Comparison of ENCODE assay signal across 8 cellular contexts in the genomic region with DNA sequence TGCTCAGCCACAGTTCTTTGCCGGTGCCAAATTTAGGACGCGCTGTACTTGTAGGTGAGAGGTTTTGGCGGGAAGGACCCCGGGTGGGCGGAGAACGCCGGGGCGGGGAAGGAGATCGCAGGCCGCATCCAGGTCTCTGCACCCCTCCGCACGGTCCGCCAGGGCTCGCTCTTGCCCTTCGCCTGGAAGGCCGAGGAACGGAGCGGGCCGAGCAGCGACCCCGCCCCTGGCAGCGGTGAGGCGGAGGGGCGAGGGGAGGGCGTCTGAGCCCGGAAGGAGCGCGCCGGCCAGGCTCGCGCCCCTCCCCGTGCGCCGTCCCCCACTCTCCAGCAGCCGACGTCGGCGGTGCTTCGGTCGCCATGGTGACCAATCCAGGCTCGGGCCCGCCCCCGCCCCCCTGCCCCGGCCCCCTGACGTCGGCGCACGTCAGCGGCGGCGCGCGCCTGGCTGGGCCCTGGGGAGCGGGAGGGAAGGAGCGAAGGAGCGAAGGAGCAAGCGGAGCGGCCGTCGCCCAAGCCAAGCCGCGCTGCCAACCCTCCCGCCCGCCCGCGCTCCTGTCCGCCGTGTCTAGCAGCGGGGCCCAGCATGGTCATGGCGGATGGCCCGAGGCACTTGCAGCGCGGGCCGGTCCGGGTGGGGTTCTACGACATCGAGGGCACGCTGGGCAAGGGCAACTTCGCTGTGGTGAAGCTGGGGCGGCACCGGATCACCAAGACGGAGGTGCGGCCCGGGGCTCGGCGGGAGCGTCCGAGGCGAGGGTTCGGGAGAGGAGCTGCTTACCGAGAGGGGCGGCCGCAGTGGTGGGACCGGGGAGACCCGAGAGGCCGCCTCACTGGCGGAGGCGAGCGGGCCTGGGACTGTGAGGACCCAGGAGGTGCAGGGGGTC. TPM values are rescaled to one million over a fixed set of nuclear protein-coding genes. Genes with fewer than 3 reads are reported as not detected.
DNase-seq lines count a peak whose midpoint lies in the region; ATAC-seq, FAIRE-seq and TF ChIP-seq lines count a peak whose summit lies in the region.

A gene (plus strand): TSS at position 471 of the 886 bp plus-strand sequence. CDS start 115 bp downstream, at position 586.

- FAIRE-seq in astrocyte (lab: Jason Lieb, UNC), result no peak

- peak within 1 kb of the TSS; percentile 92 for H3K27ac Mint-ChIP-seq in T-helper 2 cell treated with Interferon-gamma antibody and Interleukin-4, amounts not matched to agents 5 μg/mL and 100 μg/mL, for 36 hours
- peak within 1 kb of the TSS; percentile 85 for H3K27ac Mint-ChIP-seq in astrocyte (ENCODE audit: unreplicated experiment)

- H3K9me3 ChIP-seq in astrocyte (ENCODE audit: insufficient read depth, low read depth, low read length) (no peaks in the 10 kb centered on the region), aorta (ENCODE audit: control insufficient read depth, low read length) (no peaks in the 10 kb centered on the region)

- H3K9me3 Mint-ChIP-seq in T-helper 2 cell treated with Interferon-gamma antibody and Interleukin-4, amounts not matched to agents 5 μg/mL and 100 μg/mL, for 36 hours, result no peaks in the 10 kb centered on the region
- H3K9me3 Mint-ChIP-seq in astrocyte (ENCODE audit: unreplicated experiment), result no peaks in the 10 kb centered on the region

- peak within 1 kb of the TSS; percentile 83 for H2AFZ ChIP-seq in astrocyte (ENCODE audit: low read depth, low read length)

- H3K4me1 Mint-ChIP-seq in T-helper 2 cell treated with Interferon-gamma antibody and Interleukin-4, amounts not matched to agents 5 μg/mL and 100 μg/mL, for 36 hours (ENCODE audit: low read depth), result peaks cover 30% of the 10 kb centered on the region
- peaks cover 1% of the 10 kb centered on the region for H3K4me1 Mint-ChIP-seq in astrocyte (ENCODE audit: low read depth, unreplicated experiment)

- peak within 1 kb of the TSS; percentile 97 for H3K4me2 ChIP-seq in astrocyte (ENCODE audit: low read length)

- DNase-seq in NCI-H1694 (lab: John Stamatoyannopoulos, UW), result peak; percentile 48
- DNase-seq in T-helper 2 cell treated with Interferon-gamma antibody and Interleukin-4, amounts not matched to agents 5 μg/mL and 100 μg/mL, for 36 hours (ENCODE audit: low spot score), result peak; percentile 91
- DNase-seq in astrocyte (ENCODE audit: low read depth), result peak; percentile 83
- DNase-seq in hepatic stellate cell (ENCODE audit: low spot score), result peak; percentile 91
- peak; percentile 77 for DNase-seq in renal cortical epithelial cell (ENCODE audit: low read depth)
- peak; percentile 96 to 97 for DNase-seq in aorta

- H3K4me3 Mint-ChIP-seq in T-helper 2 cell treated with Interferon-gamma antibody and Interleukin-4, amounts not matched to agents 5 μg/mL and 100 μg/mL, for 36 hours, result peak within 1 kb of the TSS; percentile 98
- H3K4me3 Mint-ChIP-seq in astrocyte (ENCODE audit: unreplicated experiment), result peak within 1 kb of the TSS; percentile 94

- H3K27me3 ChIP-seq in astrocyte (ENCODE audit: insufficient read depth, low read length) (no peaks in the 10 kb centered on the region), aorta (ENCODE audit: control insufficient read depth in 1 of 2, insufficient read depth in 2 of 2, low read length in 1 of 2) (no peaks in the 10 kb centered on the region)

- H3K36me3 Mint-ChIP-seq in T-helper 2 cell treated with Interferon-gamma antibody and Interleukin-4, amounts not matched to agents 5 μg/mL and 100 μg/mL, for 36 hours (ENCODE audit: low read depth), result peaks cover 2% of the 10 kb centered on the region
- no peaks in the 10 kb centered on the region for H3K36me3 Mint-ChIP-seq in astrocyte (ENCODE audit: low read depth, unreplicated experiment)

- peak; percentile 54 for TF ChIP-seq CTCF in astrocyte (IDR thresholded peaks at IDR 0.05; ENCODE audit: insufficient read depth, low read depth, low read length)

- WGBS in aorta, 2 donors, result 0% methylated on average over 51 to 100 of the region's 100 CpGs

- H3K27me3 Mint-ChIP-seq in T-helper 2 cell treated with Interferon-gamma antibody and Interleukin-4, amounts not matched to agents 5 μg/mL and 100 μg/mL, for 36 hours (ENCODE audit: low read depth), result no peaks in the 10 kb centered on the region
- H3K27me3 Mint-ChIP-seq in astrocyte (ENCODE audit: low read depth, unreplicated experiment), result no peaks in the 10 kb centered on the region

- H3K4me1 ChIP-seq in astrocyte (ENCODE audit: insufficient read depth, low read length) (peaks cover 17% of the 10 kb centered on the region), aorta (ENCODE audit: control insufficient read depth in 1 of 2, insufficient read depth in 2 of 2, low read length in 2 of 2) (no peaks in the 10 kb centered on the region)

- H3K27ac ChIP-seq in astrocyte (ENCODE audit: low read depth, low read length) (peak within 1 kb of the TSS; percentile 96), aorta (ENCODE audit: low read depth in 1 of 2, low read length in 2 of 2) (peak within 1 kb of the TSS in 1 of 2 donors; percentile 56)

- H4K20me1 ChIP-seq in astrocyte (ENCODE audit: insufficient read depth, low read length), result peaks cover 21% of the 10 kb centered on the region

- peaks cover 48% of the 10 kb centered on the region for H3K79me2 ChIP-seq in astrocyte (ENCODE audit: insufficient read depth, low read length)

- H3K4me3 ChIP-seq in astrocyte (ENCODE audit: insufficient read depth, low read depth, low read length) (peak within 1 kb of the TSS; percentile 68), aorta (ENCODE audit: low read length in 2 of 2) (peak within 1 kb of the TSS; percentile 77 to 89)

- intact Hi-C loops in aorta (cut with DNase I), result loop anchor here (1.0 to 5.0 kb wide), 3 partner anchors 174 to 240 kb away; no protein-coding TSS in a partner anchor

- H3K9ac ChIP-seq in astrocyte (ENCODE audit: low read length), result peak within 1 kb of the TSS; percentile 98

- H3K36me3 ChIP-seq in astrocyte (ENCODE audit: insufficient read depth, low read length), result no peaks in the 10 kb centered on the region
- H3K36me3 ChIP-seq in aorta (ENCODE audit: control insufficient read depth in 1 of 2, insufficient read depth in 2 of 2, low read length in 1 of 2), result no peaks in the 10 kb centered on the region

- peak; percentile 53 for ATAC-seq in GM18499 (IDR thresholded peaks at IDR 0.05; ENCODE audit: insufficient read depth, unreplicated experiment)
- peak; percentile 74 for ATAC-seq in HG02938 (IDR thresholded peaks at IDR 0.05; ENCODE audit: unreplicated experiment)
- peak; percentile 97 for ATAC-seq in aorta (ENCODE audit: low FRiP score)

RNA-seq across cellular contexts. Expression of the gene that starts here (rescaled TPM):
- total RNA-seq in astrocyte, result 14.3 and 15.0 TPM in 2 replicates
- total RNA-seq in renal cortical epithelial cell, result 8.9 and 28.2 TPM in 2 replicates
- total RNA-seq in aorta, result 10 to 100 TPM; 13.0 to 21.9 TPM
- polyA plus RNA-seq in aorta, result 1 to 10 TPM; 3.5 to 8.6 TPM
